ENCODE assay signal across 14 cellular contexts in genomic region chr19:50551713-50552187, GRCh38. TPM values are rescaled to one million over a fixed set of nuclear protein-coding genes. Genes with fewer than 3 reads are reported as not detected.
DNase-seq lines count a peak whose midpoint lies in the region; TF ChIP-seq lines count a peak whose summit lies in the region.
"Had no signal": no experiment of that assay in that cellular context is flagged by ENCODE, and none has a peak within 500 bp of the region (broad histone marks: within the 10 kb centered on the region; RNA-seq: fewer than 3 reads in every experiment).

No MANE protein-coding gene starts in this region.

- TF ChIP-seq CTCF in OCI-LY7 (conservative IDR thresholded peaks at IDR 0.05; ENCODE audit: low read length): no peak

- H3K4me1 ChIP-seq in OCI-LY7 (ENCODE audit: insufficient read depth, low read length, poor library complexity, severe bottlenecking): no peaks in the 10 kb centered on the region

- no peaks in the 10 kb centered on the region for H3K36me3 ChIP-seq in OCI-LY7 (ENCODE audit: insufficient read depth, low read length)

- H4K20me1 ChIP-seq in OCI-LY7 (ENCODE audit: insufficient read depth, low read length): no peaks in the 10 kb centered on the region

- no peaks in the 10 kb centered on the region for H3K36me3 Mint-ChIP-seq in activated naive CD4-positive, alpha-beta T cell treated with anti-CD3 and anti-CD28 coated beads, Interleukin-2, amount 10 ng/mL, durations not matched to agents 7 days and 5 days

- POLR2A ChIA-PET in OCI-LY7 (lab: Charles Lee): no interaction called here

- no peaks in the 10 kb centered on the region for H3K9me3 Mint-ChIP-seq in activated naive CD4-positive, alpha-beta T cell treated with anti-CD3 and anti-CD28 coated beads, Interleukin-2, amount 10 ng/mL, durations not matched to agents 7 days and 5 days
- H3K9me3 Mint-ChIP-seq: activated CD8-positive, alpha-beta T cell treated with anti-CD3 and anti-CD28 coated beads for 36 hours; HFFc6; naive thymus-derived CD8-positive, alpha-beta T cell had no signal

- no peak overlapping the region for H2AFZ ChIP-seq in OCI-LY7 (ENCODE audit: low read length)

- H3K79me2 ChIP-seq in OCI-LY7 (ENCODE audit: insufficient read depth, low read depth, low read length): no peaks in the 10 kb centered on the region

- H3K27ac ChIP-seq in temporal lobe (ENCODE audit: low read depth, low read length) (peak overlapping the region; percentile 96), OCI-LY7 (ENCODE audit: low read depth, low read length, poor library complexity, severe bottlenecking) (no peak overlapping the region)
- H3K27ac ChIP-seq: 22Rv1 had no signal

- H3K4me3 ChIP-seq in OCI-LY7 (ENCODE audit: low read depth, low read length, poor library complexity, severe bottlenecking): no peak overlapping the region

- intact Hi-C loops in OCI-LY7 (cut with micrococcal nuclease; ENCODE audit: unreplicated experiment): no loop called here

- H3K4me2 ChIP-seq in OCI-LY7 (ENCODE audit: low read length): no peak overlapping the region

- H3K4me3 Mint-ChIP-seq in activated naive CD4-positive, alpha-beta T cell treated with anti-CD3 and anti-CD28 coated beads, Interleukin-2, amount 10 ng/mL, durations not matched to agents 7 days and 5 days: no peak overlapping the region
- H3K4me3 Mint-ChIP-seq: activated CD8-positive, alpha-beta T cell treated with anti-CD3 and anti-CD28 coated beads for 36 hours; HFFc6 had no signal

- DNase-seq in DMS 273 (lab: John Stamatoyannopoulos, UW; ENCODE audit: unreplicated experiment): peak; percentile 32
- DNase-seq in DMS 273 treated with DMSO at 0.1 percent for 48 hours (lab: John Stamatoyannopoulos, UW): no peak
- peak; percentile 84 for DNase-seq in cerebellar cortex (ENCODE audit: low spot score)
- DNase-seq in islet precursor cell: peak; percentile 57
- DNase-seq in T-helper 1 cell: no peak
- no peak for DNase-seq in OCI-LY7 (ENCODE audit: low spot score)
- no peak for DNase-seq in activated naive CD4-positive, alpha-beta T cell treated with anti-CD3 and anti-CD28 coated beads, Interleukin-2, amount 10 ng/mL, durations not matched to agents 7 days and 5 days
- DNase-seq: activated CD8-positive, alpha-beta T cell treated with anti-CD3 and anti-CD28 coated beads for 36 hours; HFFc6; naive thymus-derived CD8-positive, alpha-beta T cell; NCI-H1930; T-helper 17 cell had no signal

- H3K27ac Mint-ChIP-seq in activated naive CD4-positive, alpha-beta T cell treated with anti-CD3 and anti-CD28 coated beads, Interleukin-2, amount 10 ng/mL, durations not matched to agents 7 days and 5 days: no peak overlapping the region
- H3K27ac Mint-ChIP-seq: activated CD8-positive, alpha-beta T cell treated with anti-CD3 and anti-CD28 coated beads for 36 hours; HFFc6; T-helper 17 cell had no signal

- BruUV-seq in OCI-LY7 (replicated peaks; lab: Mats Ljungman, UMichigan): no TSS peak

- H3K9me3 ChIP-seq in OCI-LY7 (ENCODE audit: low read length): no peaks in the 10 kb centered on the region

- no peaks in the 10 kb centered on the region for H3K9me2 ChIP-seq in OCI-LY7 (ENCODE audit: insufficient read depth, low read length)

- peaks cover 10% of the 10 kb centered on the region for H3K4me1 Mint-ChIP-seq in activated naive CD4-positive, alpha-beta T cell treated with anti-CD3 and anti-CD28 coated beads, Interleukin-2, amount 10 ng/mL, durations not matched to agents 7 days and 5 days

- peaks cover 80% of the 10 kb centered on the region for H3K27me3 Mint-ChIP-seq in activated naive CD4-positive, alpha-beta T cell treated with anti-CD3 and anti-CD28 coated beads, Interleukin-2, amount 10 ng/mL, durations not matched to agents 7 days and 5 days

- CTCF ChIA-PET in OCI-LY7 (lab: Charles Lee; ENCODE audit: unreplicated experiment): no interaction called here
- CTCF ChIA-PET in activated naive CD4-positive, alpha-beta T cell treated with anti-CD3 and anti-CD28 coated beads, Interleukin-2, amount 10 ng/mL, durations not matched to agents 7 days and 5 days (lab: Charles Lee): no interaction called here

RNA-seq across cellular contexts. Expression of gene LRRC4B, which starts 16.5 kb away (rescaled TPM):
- total RNA-seq in temporal lobe: 67.4 TPM
- total RNA-seq in OCI-LY7 (2014; rRNA removed; shearing (Covaris generic)): not detected in 2 replicates
- 0.29 TPM in 1 of 2 replicates, not detected in the other for total RNA-seq in OCI-LY7 (2022)
- total RNA-seq: activated CD8-positive, alpha-beta T cell treated with anti-CD3 and anti-CD28 coated beads for 36 hours; naive thymus-derived CD8-positive, alpha-beta T cell; T-helper 17 cell had no signal

RNA-seq across cellular contexts. Expression of gene ASPDH, which starts 38.0 kb away (rescaled TPM):
- total RNA-seq in temporal lobe: 0.98 TPM
- total RNA-seq in OCI-LY7 (2014; rRNA removed; shearing (Covaris generic)): not detected in 2 replicates
- not detected in 2 replicates for total RNA-seq in OCI-LY7 (2022)
- total RNA-seq: activated CD8-positive, alpha-beta T cell treated with anti-CD3 and anti-CD28 coated beads for 36 hours; HFFc6; naive thymus-derived CD8-positive, alpha-beta T cell; T-helper 17 cell had no signal

RNA-seq across cellular contexts. Expression of gene JOSD2, which starts 40.8 kb away (rescaled TPM):
- 6.1 TPM for total RNA-seq in temporal lobe
- total RNA-seq in OCI-LY7 (2014; rRNA removed; shearing (Covaris generic)): 10.6 and 13.0 TPM in 2 replicates
- total RNA-seq in OCI-LY7 (2022): 15.9 and 17.8 TPM in 2 replicates

Comparison
In these comparisons a context has a peak if more than half of its experiments do, and no peak if none do; other contexts are left out.
1. DNase-seq: peak in DMS 273 (single experiment), cerebellar cortex (single experiment) and islet precursor cell (single experiment); none in DMS 273 treated with DMSO at 0.1 percent for 48 hours (single experiment), T-helper 1 cell (0 of 5), OCI-LY7 (single experiment) and activated naive CD4-positive, alpha-beta T cell treated with anti-CD3 and anti-CD28 coated beads, Interleukin-2, amount 10 ng/mL, durations not matched to agents 7 days and 5 days (single experiment).
2. RNA of gene LRRC4B, which starts 16.5 kb away (total RNA-seq): 67.4 TPM in temporal lobe (single experiment); 0.29 TPM in OCI-LY7; every median in the first group is over 10 times any median in the second.